Comparison of ENCODE assay signal across 22 cellular contexts in the genomic region with DNA sequence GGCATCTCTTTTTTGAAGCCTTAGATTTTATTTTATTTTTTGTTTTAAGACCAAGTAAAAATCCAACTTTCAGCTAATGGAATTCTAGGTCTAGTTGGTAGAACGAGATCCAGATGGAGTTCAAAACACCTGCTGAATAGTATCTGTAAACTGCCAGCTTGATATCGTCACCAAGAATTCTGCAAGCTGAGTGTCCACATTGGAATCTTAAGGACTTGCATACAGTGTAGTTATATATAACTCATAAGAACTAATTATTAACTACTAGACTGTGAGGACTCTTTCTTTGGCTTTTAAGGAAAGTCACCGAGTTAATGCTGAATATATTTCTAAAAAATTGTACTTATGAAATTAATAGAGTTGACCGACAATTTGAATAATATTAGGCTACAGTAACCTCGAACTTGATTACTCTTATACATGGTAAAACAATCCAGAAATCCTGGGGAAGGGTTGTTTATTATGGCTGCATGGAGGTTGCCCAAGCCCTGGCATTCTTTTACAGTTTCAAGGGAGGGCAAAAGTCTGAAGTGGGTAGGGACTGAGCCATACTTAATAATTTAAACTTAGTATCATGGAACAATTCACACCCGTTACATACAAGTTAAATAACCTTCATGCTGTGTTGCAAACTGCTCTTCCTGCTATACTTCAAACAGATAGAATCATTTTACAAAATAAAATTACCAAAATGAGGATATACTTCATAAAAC.
"Had no signal": no experiment of that assay in that cellular context is flagged by ENCODE, and none has a peak within 500 bp of the region (broad histone marks: within the 10 kb centered on the region; RNA-seq: fewer than 3 reads in every experiment).

No MANE protein-coding gene starts in this region.

- H3K9ac ChIP-seq: neural progenitor cell had no signal

- H3K4me3 ChIP-seq: dorsolateral prefrontal cortex, gastrocnemius medialis, neural progenitor cell, prostate gland, sigmoid colon, skin epidermis, thyroid gland had no signal

- H3K27ac ChIP-seq: dorsolateral prefrontal cortex, gastrocnemius medialis, neural progenitor cell, prostate gland, sigmoid colon, skin epidermis, thyroid gland had no signal

- H3K36me3 ChIP-seq: gastrocnemius medialis, neural progenitor cell, prostate gland, sigmoid colon, thyroid gland had no signal

- DNase-seq: central memory CD4-positive, alpha-beta T cell; dorsolateral prefrontal cortex; effector CD4-positive, alpha-beta T cell; foreskin fibroblast; gastrocnemius medialis; hippocampal formation; kidney glomerular epithelial cell; mesenchymal stem cell; midbrain; naive thymus-derived CD4-positive, alpha-beta T cell; right cardiac atrium; sigmoid colon; stimulated activated CD4-positive, alpha-beta T cell treated with anti-CD3 and anti-CD28 coated beads, Interleukin-15, amount 100 ng/mL, for 24 hours; stimulated activated CD4-positive, alpha-beta T cell treated with anti-CD3 and anti-CD28 coated beads, Interleukin-2, amount 100 ng/mL, for 48 hours; stimulated activated naive B cell treated with anti-CD40 and anti-IgM and Interleukin-4, amounts not matched to agents 10 μg/mL and 1 μg/mL and 100 μg/mL, for 72 hours; stimulated activated naive CD8-positive, alpha-beta T cell treated with anti-CD3 and anti-CD28 coated beads, Interleukin-15, amount 100 ng/mL, for 72 hours; thyroid gland; trophoblast cell had no signal

- H2AFZ ChIP-seq: neural progenitor cell had no signal

- H3K4me1 ChIP-seq: gastrocnemius medialis, neural progenitor cell, prostate gland, sigmoid colon, thyroid gland had no signal

- H3K4me2 ChIP-seq: neural progenitor cell had no signal

- H3K27me3 ChIP-seq: dorsolateral prefrontal cortex, gastrocnemius medialis, neural progenitor cell, sigmoid colon, thyroid gland had no signal

- H3K9me3 ChIP-seq: gastrocnemius medialis, prostate gland, sigmoid colon, thyroid gland had no signal

- ATAC-seq: esophagus mucosa; gastrocnemius medialis; naive thymus-derived CD4-positive, alpha-beta T cell; right cardiac atrium; stimulated activated naive B cell treated with anti-CD40 and anti-IgM and Interleukin-4, amounts not matched to agents 10 μg/mL and 1 μg/mL and 100 μg/mL, for 72 hours; stimulated activated naive CD8-positive, alpha-beta T cell treated with anti-CD3 and anti-CD28 coated beads, Interleukin-15, amount 100 ng/mL, for 72 hours had no signal
